In the genomic region with DNA sequence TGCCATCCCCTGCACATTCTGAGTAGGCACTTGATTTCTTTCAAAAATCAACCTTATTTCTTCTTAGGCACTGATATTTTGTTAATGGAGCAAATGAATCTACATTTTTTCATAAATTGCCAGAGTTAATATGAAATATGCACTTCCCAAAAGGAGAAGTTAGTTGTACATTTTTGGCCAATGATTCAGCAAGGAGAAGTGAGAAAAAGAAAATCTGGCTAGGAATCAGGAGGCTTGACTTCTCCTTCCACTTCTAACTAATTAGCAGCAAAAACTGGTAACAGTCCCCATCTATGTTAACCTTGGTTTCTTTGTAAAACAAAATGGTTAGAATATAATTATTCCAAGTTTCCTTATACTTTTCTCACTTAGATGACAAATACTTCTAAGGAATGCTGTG, we compare ENCODE assay signal across 10 cellular contexts. TPM values are rescaled to one million over a fixed set of nuclear protein-coding genes. Genes with fewer than 3 reads are reported as not detected.
DNase-seq lines count a peak whose midpoint lies in the region; ATAC-seq and TF ChIP-seq lines count a peak whose summit lies in the region.
"Had no signal": no experiment of that assay in that cellular context is flagged by ENCODE, and none has a peak within 500 bp of the region (broad histone marks: within the 10 kb centered on the region; RNA-seq: fewer than 3 reads in every experiment).

No MANE protein-coding gene starts in this region.

- CTCF ChIA-PET in HCT116 (lab: Charles Lee), result no interaction called here
- CTCF ChIA-PET in activated CD4-positive, alpha-beta T cell treated with anti-CD3 and anti-CD28 coated beads, Interleukin-2, amount 10 ng/mL, durations not matched to agents 7 days and 5 days (lab: Charles Lee), result no interaction called here

- H3K79me2 ChIP-seq in HCT116 (ENCODE audit: insufficient read depth, low read length), result no peaks in the 10 kb centered on the region

- no peak overlapping the region for H2AFZ ChIP-seq in HCT116 (ENCODE audit: low read depth, low read length, poor library complexity, severe bottlenecking)

- H3K4me2 ChIP-seq in HCT116 (ENCODE audit: low read length), result no peak overlapping the region

- peaks cover 3% of the 10 kb centered on the region for H3K4me1 Mint-ChIP-seq in activated CD4-positive, alpha-beta T cell treated with anti-CD3 and anti-CD28 coated beads, Interleukin-2, amount 10 ng/mL, durations not matched to agents 7 days and 5 days

- no peak overlapping the region for H3K4me3 ChIP-seq in HCT116 (replicated peaks in 1 of 2; ENCODE audit: low read depth in 1 of 2, low read length in 2 of 2)
- H3K4me3 ChIP-seq in fibroblast of mammary gland (ENCODE audit: control insufficient read depth, low read depth, low read length), result no peak overlapping the region
- no peak overlapping the region for H3K4me3 ChIP-seq in spleen
- no peak overlapping the region for H3K4me3 ChIP-seq in aorta (ENCODE audit: low read length in 2 of 2)

- RAD21 ChIA-PET in HCT116 (lab: Charles Lee; ENCODE audit: low non-redundant PET in 1 of 2, low total read pairs in 2 of 2, uncharacterized antibody in 2 of 2, unreplicated experiment in 2 of 2), result no interaction called here

- no peak overlapping the region for H3K4me3 Mint-ChIP-seq in activated CD4-positive, alpha-beta T cell treated with anti-CD3 and anti-CD28 coated beads, Interleukin-2, amount 10 ng/mL, durations not matched to agents 7 days and 5 days
- H3K4me3 Mint-ChIP-seq: T-helper 1 cell treated with Interleukin-12 subunit alpha and Interleukin-12 subunit beta and Interleukin-4 antibody, amounts not matched to agents 30 μg/mL and 1 μg/mL, for 36 hours had no signal

- H3K27ac Mint-ChIP-seq in activated CD4-positive, alpha-beta T cell treated with anti-CD3 and anti-CD28 coated beads, Interleukin-2, amount 10 ng/mL, durations not matched to agents 7 days and 5 days, result no peak overlapping the region
- H3K27ac Mint-ChIP-seq: T-helper 1 cell treated with Interleukin-12 subunit alpha and Interleukin-12 subunit beta and Interleukin-4 antibody, amounts not matched to agents 30 μg/mL and 1 μg/mL, for 36 hours had no signal

- H3K27ac ChIP-seq in HCT116 (ENCODE audit: low read depth, low read length) (no peak overlapping the region), spleen (peak overlapping the region in 6 of 8 donors; percentile 15 to 61 (median 40)), aorta (ENCODE audit: low read depth in 1 of 2, low read length in 2 of 2) (no peak overlapping the region)

- H3K9me2 ChIP-seq in HCT116 (ENCODE audit: insufficient read depth), result no peaks in the 10 kb centered on the region

- intact Hi-C loops in HCT116 (cut with micrococcal nuclease), result no loop called here
- intact Hi-C loops in spleen (cut with DNase I; ENCODE audit: low total_unique reads), result no loop called here
- intact Hi-C loops in aorta (cut with DNase I), result no loop called here

- no peaks in the 10 kb centered on the region for H4K20me1 ChIP-seq in HCT116 (ENCODE audit: insufficient read depth)

- no peak for TF ChIP-seq RAD21 in HCT116 (IDR thresholded peaks at IDR 0.05; ENCODE audit: low read depth)

- POLR2A ChIA-PET in HCT116 (lab: Charles Lee), result no interaction called here
- POLR2A ChIA-PET in activated CD4-positive, alpha-beta T cell treated with anti-CD3 and anti-CD28 coated beads, Interleukin-2, amount 10 ng/mL, durations not matched to agents 7 days and 5 days (lab: Charles Lee), result no interaction called here

- ATAC-seq in HCT116 (no peak), aorta (ENCODE audit: low FRiP score) (no peak)

- no peak for TF ChIP-seq CTCF in HCT116 (IDR thresholded peaks at IDR 0.05 in 2 of 3, conservative IDR thresholded peaks at IDR 0.05 in 1 of 3; ENCODE audit: borderline replicate concordance in 1 of 3, insufficient read depth in 1 of 3, low read depth in 2 of 3, low read length in 2 of 3)
- no peak for TF ChIP-seq CTCF in fibroblast of mammary gland (conservative IDR thresholded peaks at IDR 0.05; ENCODE audit: control insufficient read depth, insufficient read depth, low read depth, low read length)
- TF ChIP-seq CTCF in spleen (IDR thresholded peaks at IDR 0.05 in 8 of 11, conservative IDR thresholded peaks at IDR 0.05 in 3 of 11), result no peak

- no peaks in the 10 kb centered on the region for H3K36me3 ChIP-seq in HCT116 (ENCODE audit: control insufficient read depth in 1 of 2, insufficient read depth in 2 of 2, low read length in 2 of 2)
- no peaks in the 10 kb centered on the region for H3K36me3 ChIP-seq in spleen
- peaks cover 0 to 2% of the 10 kb centered on the region in 2 donors for H3K36me3 ChIP-seq in aorta (ENCODE audit: control insufficient read depth in 1 of 2, insufficient read depth in 2 of 2, low read length in 1 of 2)

- no peak for DNase-seq in HCT116 (ENCODE audit: low read depth, low spot score)
- DNase-seq in SKM-1 treated with dmso at 0.1 percent for 144 hours (lab: John Stamatoyannopoulos, UW; ENCODE audit: unreplicated experiment), result peak; percentile 71
- DNase-seq in fibroblast of mammary gland (ENCODE audit: low read depth), result peak; percentile 22
- no peak for DNase-seq in spleen
- no peak for DNase-seq in activated CD4-positive, alpha-beta T cell treated with anti-CD3 and anti-CD28 coated beads, Interleukin-2, amount 10 ng/mL, durations not matched to agents 7 days and 5 days
- DNase-seq in aorta, result no peak
- no peak for DNase-seq in NK-92 (lab: John Stamatoyannopoulos, UW; ENCODE audit: unreplicated experiment)
- DNase-seq: activated CD8-positive, alpha-beta memory T cell treated with anti-CD3 and anti-CD28 coated beads for 24 hours; NCI-H1417 had no signal

- H3K27me3 ChIP-seq in HCT116 (ENCODE audit: insufficient read depth, low read length) (no peaks in the 10 kb centered on the region), spleen (replicated peaks in 1 of 7) (no peaks in the 10 kb centered on the region), aorta (ENCODE audit: control insufficient read depth in 1 of 2, insufficient read depth in 2 of 2, low read length in 1 of 2) (no peaks in the 10 kb centered on the region)

- H3K9me3 ChIP-seq in HCT116 (ENCODE audit: control insufficient read depth in 1 of 2, insufficient read depth in 1 of 2, low read depth in 1 of 2, low read length in 2 of 2), result no peaks in the 10 kb centered on the region
- peaks cover 0 to 4% (median 0%) of the 10 kb centered on the region in 8 donors for H3K9me3 ChIP-seq in spleen
- H3K9me3 ChIP-seq in aorta (ENCODE audit: control insufficient read depth, low read length), result no peaks in the 10 kb centered on the region

- H3K9ac ChIP-seq in HCT116 (ENCODE audit: low read length), result no peak overlapping the region

- H3K4me1 ChIP-seq in HCT116 (ENCODE audit: control insufficient read depth in 1 of 2, insufficient read depth in 2 of 2, low read length in 2 of 2) (0 out of 4 replicates have a peak, but pooled peaks cover 0 to 3% of the 10 kb centered on the region in 2 experiments), spleen (peaks cover 0 to 55% (median 20%) of the 10 kb centered on the region in 6 donors), aorta (ENCODE audit: control insufficient read depth in 1 of 2, insufficient read depth in 2 of 2, low read length in 2 of 2) (peaks cover 0 to 2% of the 10 kb centered on the region in 2 donors)

- no peak for TF ChIP-seq POLR2A in HCT116 (IDR thresholded peaks at IDR 0.05; ENCODE audit: borderline replicate concordance, extremely low read depth, insufficient read depth, insufficient read length)
- no peak for TF ChIP-seq POLR2A in spleen (IDR thresholded peaks at IDR 0.05)

- no peaks in the 10 kb centered on the region for H3K36me3 Mint-ChIP-seq in activated CD4-positive, alpha-beta T cell treated with anti-CD3 and anti-CD28 coated beads, Interleukin-2, amount 10 ng/mL, durations not matched to agents 7 days and 5 days (ENCODE audit: low read depth)

- no peaks in the 10 kb centered on the region for H3K27me3 Mint-ChIP-seq in activated CD4-positive, alpha-beta T cell treated with anti-CD3 and anti-CD28 coated beads, Interleukin-2, amount 10 ng/mL, durations not matched to agents 7 days and 5 days

- no peaks in the 10 kb centered on the region for H3K9me3 Mint-ChIP-seq in activated CD4-positive, alpha-beta T cell treated with anti-CD3 and anti-CD28 coated beads, Interleukin-2, amount 10 ng/mL, durations not matched to agents 7 days and 5 days
- H3K9me3 Mint-ChIP-seq: T-helper 1 cell treated with Interleukin-12 subunit alpha and Interleukin-12 subunit beta and Interleukin-4 antibody, amounts not matched to agents 30 μg/mL and 1 μg/mL, for 36 hours had no signal

- no TSS peak for BruUV-seq in HCT116 (replicated peaks; lab: Mats Ljungman, UMichigan)

TF ChIP-seq in HCT116, 20 proteins besides CTCF, POLR2A, EP300 and RAD21:
- TF ChIP-seq EGR1 (IDR thresholded peaks at IDR 0.05; ENCODE audit: low read depth), result no peak
- TF ChIP-seq JUND (IDR thresholded peaks at IDR 0.05), result 0 out of 2 replicates have a peak, but pooled peaks have one; percentile 25
- TF ChIP-seq SRF (IDR thresholded peaks at IDR 0.05; ENCODE audit: low read depth), result no peak

RNA-seq across cellular contexts. Expression of gene DSE, which starts 7.0 kb away (rescaled TPM):
- 38.5 TPM for total RNA-seq in HCT116 (2021; ENCODE audit: unreplicated experiment)
- polyA plus RNA-seq in HCT116 (2012), result 16.8 and 17.3 TPM in 2 replicates
- 10 to 100 TPM; 52.9 to 82.3 (median 65.4) TPM for total RNA-seq in spleen
- 1 to 10 TPM; 8.2 to 9.4 (median 9.2) TPM for polyA plus RNA-seq in spleen
- 1 to 10 TPM; 3.6 to 4.2 TPM for total RNA-seq in activated CD4-positive, alpha-beta T cell treated with anti-CD3 and anti-CD28 coated beads, Interleukin-2, amount 10 ng/mL, durations not matched to agents 7 days and 5 days
- total RNA-seq in aorta, result 10 to 100 TPM; 49.8 to 96.7 TPM
- 10 to 100 TPM in 1 of 2 donors, 1 to 10 TPM in 1; 8.5 to 15.9 TPM for polyA plus RNA-seq in aorta

Comparison
In these comparisons a context has a peak if more than half of its experiments do, and no peak if none do; other contexts are left out.
1. DNase-seq: peak in SKM-1 treated with dmso at 0.1 percent for 144 hours (single experiment) and fibroblast of mammary gland (single experiment); none in HCT116 (single experiment), spleen (single experiment), activated CD4-positive, alpha-beta T cell treated with anti-CD3 and anti-CD28 coated beads, Interleukin-2, amount 10 ng/mL, durations not matched to agents 7 days and 5 days (single experiment), aorta (0 of 2) and NK-92 (single experiment).
2. H3K27ac ChIP-seq: peak in spleen (6 of 8); none in HCT116 (single experiment) and aorta (0 of 2).